8 cellular contexts compared by ENCODE assay signal in the genomic region with DNA sequence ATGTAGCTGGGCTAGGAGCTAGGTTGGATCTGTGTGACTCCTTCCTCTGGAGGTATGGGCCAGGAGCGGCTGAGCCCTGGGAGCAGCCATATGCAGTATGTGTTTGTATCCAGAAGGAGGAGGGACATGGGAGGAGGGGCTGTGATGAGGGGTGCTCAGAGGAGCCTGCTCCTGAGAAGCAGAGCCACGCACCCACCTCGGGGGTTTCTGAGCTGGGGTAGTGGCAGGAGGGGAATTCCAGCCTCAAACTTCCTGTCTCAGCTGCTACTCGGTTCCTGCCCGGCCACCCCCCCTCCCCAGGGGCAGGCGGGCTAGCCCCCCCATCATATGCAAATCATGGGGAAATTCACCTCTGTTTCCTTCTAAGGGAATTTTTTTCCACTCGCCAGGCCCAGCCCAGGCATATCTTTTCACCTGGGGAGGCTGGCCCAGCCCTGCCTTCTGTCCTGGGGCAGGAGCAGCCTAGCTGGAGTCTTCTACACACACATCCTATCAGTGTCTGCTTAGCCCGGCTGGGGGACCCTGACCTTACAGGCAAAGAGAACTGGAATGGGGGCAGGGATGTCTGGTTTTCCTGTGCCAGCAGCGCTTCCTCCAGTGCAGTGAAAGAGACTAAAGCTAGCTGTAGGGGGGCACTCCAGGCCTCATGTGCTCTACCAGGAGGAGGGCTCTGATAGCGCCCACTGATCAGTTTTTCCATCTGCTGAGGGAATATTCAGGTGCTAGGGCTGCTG. TPM values are rescaled to one million over a fixed set of nuclear protein-coding genes. Genes with fewer than 3 reads are reported as not detected.
DNase-seq lines count a peak whose midpoint lies in the region; ATAC-seq and TF ChIP-seq lines count a peak whose summit lies in the region.

No MANE protein-coding gene starts in this region.

- H3K27me3 ChIP-seq in BE2C: no peaks in the 10 kb centered on the region

- H3K36me3 Mint-ChIP-seq in memory B cell: peaks cover 33% of the 10 kb centered on the region

- peak overlapping the region; percentile 0 for H3K4me3 ChIP-seq in BE2C (ENCODE audit: low read depth, low read length)

- H3K4me1 Mint-ChIP-seq in memory B cell: peaks cover 43% of the 10 kb centered on the region

- peaks cover 20% of the 10 kb centered on the region for H3K4me1 ChIP-seq in BE2C

- peak overlapping the region; percentile 99 for H3K4me3 Mint-ChIP-seq in memory B cell

- peak; percentile 33 for ATAC-seq in GM19324 (IDR thresholded peaks at IDR 0.05; ENCODE audit: low FRiP score, unreplicated experiment)
- ATAC-seq in HG03565 (IDR thresholded peaks at IDR 0.05; ENCODE audit: unreplicated experiment): peak; percentile 31
- peak; percentile 75 for ATAC-seq in memory B cell (ENCODE audit: low read depth)

- H3K36me3 ChIP-seq in BE2C: peaks cover 7% of the 10 kb centered on the region

- DNase-seq in BE2C: no peak
- DNase-seq in activated CD4-positive, CD25-positive, alpha-beta regulatory T cell treated with anti-CD3 and anti-CD28 coated beads, Interleukin-2, amount 50 U/mL, for 16 hours (ENCODE audit: low read depth, low spot score): peak; percentile 67
- peak; percentile 89 for DNase-seq in central memory CD4-positive, alpha-beta T cell
- DNase-seq in memory B cell (ENCODE audit: low spot score in 2 of 2): peak; percentile 78 to 90
- DNase-seq in stimulated activated CD8-positive, alpha-beta memory T cell treated with anti-CD3 and anti-CD28 coated beads, Interleukin-2, amount 100 ng/mL, for 1 hour (ENCODE audit: low read depth in 2 of 2): peak; percentile 53 to 77
- no peak for DNase-seq in AML-193 (lab: John Stamatoyannopoulos, UW)

- H3K27me3 Mint-ChIP-seq in memory B cell: no peaks in the 10 kb centered on the region

- no peaks in the 10 kb centered on the region for H3K9me3 ChIP-seq in BE2C

- H3K9me3 Mint-ChIP-seq in memory B cell: no peaks in the 10 kb centered on the region

- TF ChIP-seq CTCF in BE2C (IDR thresholded peaks at IDR 0.05; ENCODE audit: low read depth, low read length): no peak

- H3K27ac Mint-ChIP-seq in memory B cell: peak overlapping the region; percentile 99

RNA-seq across cellular contexts. Expression of a gene that starts 3.0 kb away (rescaled TPM):
- 1.6 TPM for polyA plus RNA-seq in BE2C (2012; ENCODE audit: insufficient read depth, insufficient read length, low read depth)

RNA-seq across cellular contexts. Expression of a gene that starts 37.2 kb away (rescaled TPM):
- 54.8 TPM for polyA plus RNA-seq in BE2C (2012; ENCODE audit: insufficient read depth, insufficient read length, low read depth)

Comparison
In these comparisons a context has a peak if more than half of its experiments do, and no peak if none do; other contexts are left out.
1. DNase-seq: peak in activated CD4-positive, CD25-positive, alpha-beta regulatory T cell treated with anti-CD3 and anti-CD28 coated beads, Interleukin-2, amount 50 U/mL, for 16 hours (single experiment), central memory CD4-positive, alpha-beta T cell (single experiment), memory B cell (2 of 2) and stimulated activated CD8-positive, alpha-beta memory T cell treated with anti-CD3 and anti-CD28 coated beads, Interleukin-2, amount 100 ng/mL, for 1 hour (2 of 2); none in BE2C (single experiment) and AML-193 (0 of 2).
2. Peak in every context shown above with its lines, with median percentiles within 50 percentile points of each other: ATAC-seq.